ENCODE assay signal across 18 cellular contexts in the genomic region with DNA sequence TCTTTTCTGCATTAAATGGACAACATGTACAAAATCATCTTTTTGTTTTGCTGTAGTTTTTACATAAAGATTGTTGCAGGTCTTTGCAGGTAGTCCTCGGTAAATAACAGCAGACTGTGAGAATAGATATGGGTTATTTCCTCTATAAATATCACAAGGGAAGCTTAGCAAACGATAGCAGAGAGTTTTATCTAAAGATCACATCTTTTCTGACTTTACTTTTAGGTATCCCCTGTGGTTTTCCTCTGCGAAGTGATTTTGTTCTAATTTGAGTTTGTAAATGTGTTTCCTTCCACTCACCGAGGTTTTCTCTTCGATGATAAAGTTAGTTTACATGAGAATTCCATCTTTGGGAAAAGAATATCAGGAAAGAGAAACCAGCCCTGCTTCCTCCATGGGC.
"Had no signal": no experiment of that assay in that cellular context is flagged by ENCODE, and none has a peak within 500 bp of the region (broad histone marks: within the 10 kb centered on the region; RNA-seq: fewer than 3 reads in every experiment).

No MANE protein-coding gene starts in this region.

- ATAC-seq: activated CD4-positive, alpha-beta T cell treated with anti-CD3 and anti-CD28 coated beads for 36 hours; activated naive CD8-positive, alpha-beta T cell treated with anti-CD3 and anti-CD28 coated beads, Interleukin-2, amount 50 U/mL, for 24 hours; gastroesophageal sphincter; heart right ventricle; WTC11 had no signal

- DNase-seq: activated CD4-positive, alpha-beta T cell treated with anti-CD3 and anti-CD28 coated beads for 36 hours; activated CD4-positive, alpha-beta T cell treated with anti-CD3 and anti-CD28 coated beads, Interleukin-2, amount 50 U/mL, for 48 hours; activated gamma-delta T cell; activated naive CD8-positive, alpha-beta T cell treated with anti-CD3 and anti-CD28 coated beads, Interleukin-2, amount 50 U/mL, for 24 hours; anterior cingulate cortex; caudate nucleus; dorsolateral prefrontal cortex; erythroblast; heart right ventricle; stimulated activated CD4-positive, alpha-beta T cell treated with anti-CD3 and anti-CD28 coated beads, Interleukin-12 subunit alpha, Interleukin-12 subunit beta, amount 100 ng/mL, for 4 hours; stimulated activated CD4-positive, alpha-beta T cell treated with anti-CD3 and anti-CD28 coated beads, Interleukin-1b, Interleukin-23, amount 100 ng/mL, for 48 hours; stimulated activated CD8-positive, alpha-beta memory T cell treated with anti-CD3 and anti-CD28 coated beads, Interleukin-4, amount 100 ng/mL, for 48 hours; thyroid gland had no signal

- H3K27ac ChIP-seq: dorsolateral prefrontal cortex, gastroesophageal sphincter, thyroid gland had no signal

- H3K36me3 ChIP-seq: gastroesophageal sphincter, heart right ventricle, thyroid gland had no signal

- H3K27me3 ChIP-seq: gastroesophageal sphincter, thyroid gland had no signal

- H3K4me1 Mint-ChIP-seq: brain had no signal

- H3K4me3 Mint-ChIP-seq: activated CD4-positive, alpha-beta T cell treated with anti-CD3 and anti-CD28 coated beads for 36 hours; activated naive CD8-positive, alpha-beta T cell treated with anti-CD3 and anti-CD28 coated beads, Interleukin-2, amount 50 U/mL, for 24 hours; brain; neural crest cell; WTC11 had no signal

- H3K4me3 ChIP-seq: dorsolateral prefrontal cortex, gastroesophageal sphincter, heart right ventricle, thyroid gland had no signal

- H3K9me3 ChIP-seq: gastroesophageal sphincter, heart right ventricle, thyroid gland had no signal

- H3K4me1 ChIP-seq: gastroesophageal sphincter, thyroid gland had no signal

- H3K27ac Mint-ChIP-seq: activated CD4-positive, alpha-beta T cell treated with anti-CD3 and anti-CD28 coated beads for 36 hours; activated naive CD8-positive, alpha-beta T cell treated with anti-CD3 and anti-CD28 coated beads, Interleukin-2, amount 50 U/mL, for 24 hours; brain; progenitor cell of endocrine pancreas; WTC11 had no signal

- H3K36me3 Mint-ChIP-seq: brain, WTC11 had no signal

- H3K9me3 Mint-ChIP-seq: activated naive CD8-positive, alpha-beta T cell treated with anti-CD3 and anti-CD28 coated beads, Interleukin-2, amount 50 U/mL, for 24 hours; neural crest cell; WTC11 had no signal
